22 cellular contexts compared by ENCODE assay signal in the genomic region with DNA sequence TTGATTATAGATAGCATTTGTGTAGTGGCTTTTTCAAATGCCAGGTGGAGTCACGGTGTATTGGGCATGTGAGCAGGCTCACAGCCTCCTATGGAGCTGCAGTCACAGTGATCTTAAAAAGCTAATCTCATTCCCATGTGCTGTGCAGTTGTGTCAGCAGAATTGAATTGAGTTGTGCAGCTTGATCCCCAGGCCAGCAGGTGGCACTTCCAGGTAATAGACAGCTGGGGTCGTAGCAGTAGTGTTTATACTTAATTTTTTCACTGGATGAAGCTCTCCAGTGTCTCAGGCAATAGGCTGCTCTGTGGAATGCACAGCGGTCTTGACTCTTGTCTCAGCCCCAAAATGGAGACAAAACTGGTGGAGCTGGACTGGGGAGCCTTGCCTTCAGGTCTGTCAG.
DNase-seq lines count a peak whose midpoint lies in the region; ATAC-seq and TF ChIP-seq lines count a peak whose summit lies in the region.
"Had no signal": no experiment of that assay in that cellular context is flagged by ENCODE, and none has a peak within 500 bp of the region (broad histone marks: within the 10 kb centered on the region; RNA-seq: fewer than 3 reads in every experiment).

No MANE protein-coding gene starts in this region.

- H3K27me3 Mint-ChIP-seq in H9 (ENCODE audit: low read depth) (no peaks in the 10 kb centered on the region; the same call in 1 of the 2 replicates), neural crest cell (ENCODE audit: low read depth) (no peaks in the 10 kb centered on the region)
- H3K27me3 Mint-ChIP-seq: activated naive CD8-positive, alpha-beta T cell treated with anti-CD3 and anti-CD28 coated beads, Interleukin-2, amount 10 ng/mL, durations not matched to agents 7 days and 5 days; CD4-positive, alpha-beta memory T cell had no signal

- H2BK15ac ChIP-seq in H9 (ENCODE audit: low read depth, low read length): no peak overlapping the region

- H3K9me3 ChIP-seq in H9 (ENCODE audit: control insufficient read depth, low read depth, low read length): peaks cover 30% of the 10 kb centered on the region
- H3K9me3 ChIP-seq: thoracic aorta had no signal

- no peaks in the 10 kb centered on the region for H3K79me2 ChIP-seq in H9 (ENCODE audit: insufficient read depth, low read length)

- no peak overlapping the region for H3K4me3 ChIP-seq in LNCaP clone FGC (ENCODE audit: low read depth, low read length)
- H3K4me3 ChIP-seq: dorsolateral prefrontal cortex, heart left ventricle, lung, SK-N-MC, thoracic aorta had no signal

- no peak overlapping the region for H3K18ac ChIP-seq in H9 (ENCODE audit: insufficient read length, low read depth, low read length)

- no peaks in the 10 kb centered on the region for H4K20me1 ChIP-seq in H9 (ENCODE audit: control insufficient read depth, insufficient read depth, insufficient read length)

- H2BK20ac ChIP-seq in H9 (ENCODE audit: low read depth, low read length, poor library complexity, severe bottlenecking): no peak overlapping the region

- no peaks in the 10 kb centered on the region for H3K79me1 ChIP-seq in H9 (ENCODE audit: insufficient read depth, low read depth, low read length, poor library complexity, severe bottlenecking)

- no peak overlapping the region for H3K9ac ChIP-seq in H9 (ENCODE audit: extremely low read depth, insufficient read length, low read length)

- no peak overlapping the region for H3K4ac ChIP-seq in H9 (ENCODE audit: low read depth, low read length)

- H3K36me3 Mint-ChIP-seq in H9 (ENCODE audit: insufficient read depth in 1 of 3, low read depth in 3 of 3) (peaks cover 3 to 5% (median 5%) of the 10 kb centered on the region in 3 experiments; a peak in 5 of 7 replicates), neural crest cell (ENCODE audit: low read depth) (no peaks in the 10 kb centered on the region)
- H3K36me3 Mint-ChIP-seq: activated naive CD8-positive, alpha-beta T cell treated with anti-CD3 and anti-CD28 coated beads, Interleukin-2, amount 10 ng/mL, durations not matched to agents 7 days and 5 days had no signal

- no peaks in the 10 kb centered on the region for H3K27me3 ChIP-seq in H9 (ENCODE audit: insufficient read depth, low read length)

- no peak overlapping the region for H4K8ac ChIP-seq in H9 (replicated peaks; ENCODE audit: insufficient read length, low read depth, low read length)

- H3K4me1 Mint-ChIP-seq in H9: no peaks in the 10 kb centered on the region
- H3K4me1 Mint-ChIP-seq in neural crest cell: no peaks in the 10 kb centered on the region
- H3K4me1 Mint-ChIP-seq: activated naive CD8-positive, alpha-beta T cell treated with anti-CD3 and anti-CD28 coated beads, Interleukin-2, amount 10 ng/mL, durations not matched to agents 7 days and 5 days; CD4-positive, alpha-beta memory T cell had no signal

- H3K4me2 ChIP-seq in H9 (ENCODE audit: insufficient read depth, insufficient read length, low read length): no peak overlapping the region

- ATAC-seq in HG03354 (IDR thresholded peaks at IDR 0.05; ENCODE audit: poor library complexity, severe bottlenecking, unreplicated experiment): no peak
- ATAC-seq: heart left ventricle had no signal

- H4K91ac ChIP-seq in H9 (ENCODE audit: insufficient read length, low read depth, low read length): no peak overlapping the region

- WGBS in H9 (ENCODE audit: extremely low coverage, insufficient read length, low lambda C conversion rate): no CpG with 5 or more reads among the region's 3 CpGs

- no peak overlapping the region for H3K14ac ChIP-seq in H9 (ENCODE audit: insufficient read depth, low read length)

- TF ChIP-seq CTCF in H9 (conservative IDR thresholded peaks at IDR 0.05) (peak; percentile 34; the same call in 2 of the 3 replicates), LNCaP clone FGC (IDR thresholded peaks at IDR 0.05; ENCODE audit: control insufficient read depth, extremely low read depth, insufficient read depth) (peak; percentile 42), neural crest cell (conservative IDR thresholded peaks at IDR 0.05) (peak; percentile 22)

- no peak for DNase-seq in H9
- no peak for DNase-seq in LNCaP clone FGC (ENCODE audit: low read depth)
- DNase-seq in SK-MEL-5 (ENCODE audit: low read depth, low spot score): peak; percentile 15
- DNase-seq in neural crest cell (ENCODE audit: low read depth, low spot score): no peak
- DNase-seq in NCI-H1092 (lab: John Stamatoyannopoulos, UW): no peak
- no peak for DNase-seq in SKM-1 treated with dmso at 0.1 percent for 144 hours (lab: John Stamatoyannopoulos, UW; ENCODE audit: unreplicated experiment)
- DNase-seq: activated naive CD8-positive, alpha-beta T cell treated with anti-CD3 and anti-CD28 coated beads, Interleukin-2, amount 10 ng/mL, durations not matched to agents 7 days and 5 days; CD4-positive, alpha-beta memory T cell; dorsolateral prefrontal cortex; heart left ventricle; NCI-H226; nucleus accumbens; RPMI8226; stimulated activated CD4-positive, alpha-beta T cell treated with anti-CD3 and anti-CD28 coated beads, Interleukin-4, amount 100 ng/mL, for 1 hour; stimulated activated naive CD4-positive, alpha-beta T cell treated with Interleukin-2 at 50 U/mL for 16 hours; T-helper 2 cell; WERI-Rb-1 had no signal

- no peak overlapping the region for H3K56ac ChIP-seq in H9 (ENCODE audit: insufficient read length, low read depth, low read length)

- no peak overlapping the region for H3K23ac ChIP-seq in H9 (ENCODE audit: insufficient read length, low read depth, low read length)

- no peak overlapping the region for H2BK12ac ChIP-seq in H9 (ENCODE audit: insufficient read length, low read depth, low read length)

- H2AFZ ChIP-seq in H9 (ENCODE audit: low read length): no peak overlapping the region

- H2BK5ac ChIP-seq in H9 (ENCODE audit: insufficient read length, low read length): no peak overlapping the region

- no peak overlapping the region for H3K27ac ChIP-seq in H9 (ENCODE audit: insufficient read length, low read depth, low read length)
- H3K27ac ChIP-seq: dorsolateral prefrontal cortex, heart left ventricle, SK-N-MC, thoracic aorta, WERI-Rb-1 had no signal

- no peak overlapping the region for H3K4me3 Mint-ChIP-seq in H9
- no peak overlapping the region for H3K4me3 Mint-ChIP-seq in neural crest cell
- H3K4me3 Mint-ChIP-seq: activated naive CD8-positive, alpha-beta T cell treated with anti-CD3 and anti-CD28 coated beads, Interleukin-2, amount 10 ng/mL, durations not matched to agents 7 days and 5 days; CD4-positive, alpha-beta memory T cell had no signal

- H3K27ac Mint-ChIP-seq in H9 (no peak overlapping the region), neural crest cell (ENCODE audit: unreplicated experiment) (no peak overlapping the region)
- H3K27ac Mint-ChIP-seq: activated naive CD8-positive, alpha-beta T cell treated with anti-CD3 and anti-CD28 coated beads, Interleukin-2, amount 10 ng/mL, durations not matched to agents 7 days and 5 days; activated T-helper 2 cell treated with anti-CD3 and anti-CD28 coated beads, Interferon-gamma antibody, Interleukin-2, Interleukin-4, amounts not matched to agents 10 μg/mL and 5 μg/mL and 100 μg/mL, durations not matched to agents 14 hours and 24 hours and 36 hours; CD4-positive, alpha-beta memory T cell had no signal

- in situ Hi-C loops in SK-MEL-5 (cut with HindIII; ENCODE audit: low pct_unique_long_range_greater_than_20kb, low sequenced_read_pairs): no loop called here

- H3T11ph ChIP-seq in H9 (ENCODE audit: low read length): no peak overlapping the region

- H2AK5ac ChIP-seq in H9 (ENCODE audit: insufficient read length, low read length): no peak overlapping the region

- H3K23me2 ChIP-seq in H9 (ENCODE audit: insufficient read length, low read depth, low read length, poor library complexity, severe bottlenecking): no peaks in the 10 kb centered on the region

- no peaks in the 10 kb centered on the region for H3K4me1 ChIP-seq in H9 (ENCODE audit: insufficient read depth, low read length)
- H3K4me1 ChIP-seq: heart left ventricle had no signal

- no peak overlapping the region for H4K5ac ChIP-seq in H9 (ENCODE audit: insufficient read length, low read depth, low read length)

- no peak overlapping the region for H2BK120ac ChIP-seq in H9 (ENCODE audit: low read depth, low read length, poor library complexity, severe bottlenecking)

- H3K9me3 Mint-ChIP-seq in H9 (peaks cover 76 to 84% of the 10 kb centered on the region in 2 experiments), neural crest cell (peaks cover 15% of the 10 kb centered on the region)
- H3K9me3 Mint-ChIP-seq: activated T-helper 2 cell treated with anti-CD3 and anti-CD28 coated beads, Interferon-gamma antibody, Interleukin-2, Interleukin-4, amounts not matched to agents 10 μg/mL and 5 μg/mL and 100 μg/mL, durations not matched to agents 14 hours and 24 hours and 36 hours had no signal
